18 cellular contexts compared by ENCODE assay signal in the genomic region with DNA sequence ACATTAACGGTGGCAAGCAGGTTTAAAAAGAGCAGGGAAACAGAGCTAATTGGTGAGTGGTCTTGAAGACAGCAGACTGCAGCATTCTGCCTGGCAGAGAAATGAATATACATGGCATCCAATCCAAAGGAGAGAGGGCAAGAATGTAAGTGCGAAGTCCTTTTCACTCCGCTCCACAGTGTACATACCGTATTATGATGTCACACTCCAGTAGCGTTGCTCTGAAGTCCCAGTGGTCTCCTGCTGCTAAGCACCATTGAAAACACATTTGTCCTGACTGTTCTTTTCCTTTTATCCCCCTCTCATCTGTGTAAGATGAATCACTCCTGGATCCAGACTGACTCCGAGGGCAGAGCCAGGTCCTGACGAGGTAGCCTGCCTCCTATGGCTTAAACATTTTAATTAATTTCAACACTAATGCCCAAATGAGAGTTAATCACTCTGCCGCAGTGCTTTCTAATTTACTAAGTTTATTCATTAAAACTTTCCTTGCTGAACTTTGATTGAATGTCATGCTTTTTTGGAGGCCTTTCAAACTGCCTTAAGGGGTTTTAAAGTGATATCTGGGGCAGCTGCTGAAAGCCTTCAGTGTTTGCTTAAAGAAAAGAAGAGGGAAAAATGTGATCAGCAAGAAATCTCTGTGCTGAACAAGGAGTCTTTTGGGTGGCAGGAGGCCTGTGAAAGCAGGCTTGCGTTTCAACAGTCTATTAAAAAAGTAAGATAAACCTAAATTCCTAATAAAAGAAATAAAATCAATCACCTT.
DNase-seq lines count a peak whose midpoint lies in the region; ATAC-seq and TF ChIP-seq lines count a peak whose summit lies in the region.
"Had no signal": no experiment of that assay in that cellular context is flagged by ENCODE, and none has a peak within 500 bp of the region (broad histone marks: within the 10 kb centered on the region; RNA-seq: fewer than 3 reads in every experiment).

No MANE protein-coding gene starts in this region.

- DNase-seq in NCI-H128 (lab: John Stamatoyannopoulos, UW; ENCODE audit: unreplicated experiment) (peak; percentile 14), SK-N-MC (ENCODE audit: low read depth, low spot score) (no peak), foreskin keratinocyte (no peak), retina (peak; percentile 42), foreskin fibroblast (no peak), NCI-H2196 treated with DMSO at 0.1 percent for 48 hours (lab: John Stamatoyannopoulos, UW; ENCODE audit: unreplicated experiment) (no peak), SKM-1 (lab: John Stamatoyannopoulos, UW; ENCODE audit: unreplicated experiment) (no peak), NCI-H82 treated with DMSO at 0.1 percent for 48 hours (lab: John Stamatoyannopoulos, UW; ENCODE audit: unreplicated experiment) (no peak)
- DNase-seq: activated effector memory CD4-positive, alpha-beta T cell treated with Interleukin-2 at 50 U/mL for 16 hours; Caco-2; GM23248; left cardiac atrium; NCI-H2107; NCI-H774; PC-3; stimulated activated CD4-positive, alpha-beta T cell treated with anti-CD3 and anti-CD28 coated beads, Interleukin-2, amount 100 ng/mL, for 48 hours; T1000 had no signal

- peak; percentile 15 for ATAC-seq in foreskin keratinocyte
- ATAC-seq: left cardiac atrium, PC-3 had no signal

- no peaks in the 10 kb centered on the region for H3K27me3 ChIP-seq in foreskin keratinocyte
- H3K27me3 ChIP-seq: SJSA1 had no signal

- TF ChIP-seq CTCF in foreskin keratinocyte (conservative IDR thresholded peaks at IDR 0.05) (no peak), foreskin fibroblast (IDR thresholded peaks at IDR 0.05; ENCODE audit: low read depth, low read length) (no peak)

- peak overlapping the region; percentile 57 for H3K9ac ChIP-seq in SK-N-MC (ENCODE audit: insufficient read length)
- H3K9ac ChIP-seq: GM23248 had no signal

- no peaks in the 10 kb centered on the region for H3K9me3 ChIP-seq in SK-N-MC (ENCODE audit: low read depth, low read length)
- H3K9me3 ChIP-seq: Caco-2, SJSA1 had no signal

- H3K4me1 ChIP-seq in foreskin keratinocyte, result no peaks in the 10 kb centered on the region
- H3K4me1 ChIP-seq: Caco-2, SJSA1 had no signal

- no peaks in the 10 kb centered on the region for H3K36me3 ChIP-seq in SK-N-MC (ENCODE audit: insufficient read depth, low read length)
- H3K36me3 ChIP-seq: SJSA1 had no signal

- H3K4me3 ChIP-seq in SK-N-MC (peak overlapping the region; percentile 45), foreskin fibroblast (ENCODE audit: low read depth in 1 of 2, low read length in 2 of 2) (no peak overlapping the region)
- H3K4me3 ChIP-seq: GM23248, SJSA1 had no signal

- H3K27ac ChIP-seq in SK-N-MC (peak overlapping the region; percentile 83), foreskin keratinocyte (no peak overlapping the region)
- H3K27ac ChIP-seq: GM23248, SJSA1 had no signal

Comparison
In these comparisons a context has a peak if more than half of its experiments do, and no peak if none do; other contexts are left out.
1. DNase-seq: peak in NCI-H128 (single experiment) and retina (single experiment); none in SK-N-MC (single experiment), foreskin keratinocyte (0 of 2), foreskin fibroblast (0 of 2), NCI-H2196 treated with DMSO at 0.1 percent for 48 hours (single experiment), SKM-1 (single experiment) and NCI-H82 treated with DMSO at 0.1 percent for 48 hours (single experiment).